9 cellular contexts compared by ENCODE assay signal in the genomic region with DNA sequence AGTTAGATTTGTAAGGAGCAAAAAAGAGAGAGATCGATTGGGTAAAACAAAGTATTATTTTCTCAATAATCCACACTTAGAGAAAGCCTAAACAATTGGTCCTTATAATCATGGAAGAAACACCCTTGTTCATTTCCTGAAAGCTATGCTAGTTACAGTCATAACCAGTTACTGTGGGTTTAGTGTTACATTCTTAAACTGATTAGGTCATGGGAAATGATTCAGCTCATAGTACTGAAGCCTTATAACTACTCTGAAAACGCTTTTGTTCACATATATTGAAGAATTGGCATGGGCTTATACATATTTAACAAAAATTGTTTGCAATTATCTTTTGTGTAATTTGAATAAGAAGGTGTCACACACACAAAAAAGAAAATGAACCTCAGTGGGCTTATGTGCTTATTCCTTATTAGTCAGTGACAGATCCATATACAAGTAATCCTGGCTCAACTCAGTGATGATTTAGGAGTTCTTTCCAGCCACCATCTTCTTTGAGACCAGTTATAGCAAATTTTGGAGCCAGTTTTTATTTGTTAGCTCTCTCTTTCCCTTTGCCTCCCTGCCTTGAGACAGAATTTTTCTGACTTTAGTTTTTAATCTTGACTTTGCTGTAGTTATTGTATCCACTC.
DNase-seq lines count a peak whose midpoint lies in the region; ATAC-seq, FAIRE-seq and TF ChIP-seq lines count a peak whose summit lies in the region.
"Had no signal": no experiment of that assay in that cellular context is flagged by ENCODE, and none has a peak within 500 bp of the region (broad histone marks: within the 10 kb centered on the region; RNA-seq: fewer than 3 reads in every experiment).

No MANE protein-coding gene starts in this region.

- POLR2A ChIA-PET in CD4-positive, alpha-beta T cell (lab: Charles Lee) = no interaction called here

- H3K4me1 Mint-ChIP-seq in CD4-positive, alpha-beta T cell (ENCODE audit: low read depth) = no peaks in the 10 kb centered on the region

- H3K27ac ChIP-seq in suprapubic skin (peak overlapping the region; percentile 21), gastroesophageal sphincter (no peak overlapping the region)
- H3K27ac ChIP-seq in CD4-positive, alpha-beta T cell (ENCODE audit: low read depth, low read length) = no peak overlapping the region

- WGBS in suprapubic skin = 42% methylated on average over 2 of the region's 2 CpGs
- 34 to 58% methylated on average over 2 of the region's 2 CpGs for WGBS in gastroesophageal sphincter (ENCODE audit: low coverage in 1 of 2), 2 donors

- intact Hi-C loops in CD4-positive, alpha-beta T cell (cut with DNase I, micrococcal nuclease) = no loop called here

- FAIRE-seq in endometrium (lab: Jason Lieb, UNC) = peak; percentile 81

- no peak for TF ChIP-seq CTCF in GM20000 (IDR thresholded peaks at IDR 0.05; ENCODE audit: extremely low read depth, missing control alignments)
- no peak for TF ChIP-seq CTCF in suprapubic skin (IDR thresholded peaks at IDR 0.05)
- no peak for TF ChIP-seq CTCF in gastroesophageal sphincter (IDR thresholded peaks at IDR 0.05)
- TF ChIP-seq CTCF in CD4-positive, alpha-beta T cell (IDR thresholded peaks at IDR 0.05) = no peak

- no peaks in the 10 kb centered on the region for H3K36me3 Mint-ChIP-seq in CD4-positive, alpha-beta T cell (ENCODE audit: low read depth)
- H3K36me3 Mint-ChIP-seq: activated naive CD8-positive, alpha-beta T cell had no signal

- peaks cover 4% of the 10 kb centered on the region for H3K27me3 Mint-ChIP-seq in CD4-positive, alpha-beta T cell

- CTCF ChIA-PET in CD4-positive, alpha-beta T cell (lab: Charles Lee) = no interaction called here

- no peak overlapping the region for H3K27ac Mint-ChIP-seq in CD4-positive, alpha-beta T cell
- H3K27ac Mint-ChIP-seq: activated naive CD8-positive, alpha-beta T cell had no signal

- no peaks in the 10 kb centered on the region for H3K9me3 Mint-ChIP-seq in CD4-positive, alpha-beta T cell

- TF ChIP-seq POLR2A in suprapubic skin (IDR thresholded peaks at IDR 0.05) (no peak), gastroesophageal sphincter (IDR thresholded peaks at IDR 0.05) (no peak)

- ATAC-seq in gastroesophageal sphincter = no peak
- ATAC-seq in CD4-positive, alpha-beta T cell (ENCODE audit: poor library complexity) = no peak

- H3K27me3 ChIP-seq in suprapubic skin = no peaks in the 10 kb centered on the region
- no peaks in the 10 kb centered on the region for H3K27me3 ChIP-seq in gastroesophageal sphincter
- no peaks in the 10 kb centered on the region for H3K27me3 ChIP-seq in CD4-positive, alpha-beta T cell (ENCODE audit: control insufficient read depth, insufficient read depth, low read length)

- TF ChIP-seq EP300 in suprapubic skin (IDR thresholded peaks at IDR 0.05) (no peak), gastroesophageal sphincter (IDR thresholded peaks at IDR 0.05) (no peak)

- H3K4me3 Mint-ChIP-seq in CD4-positive, alpha-beta T cell = no peak overlapping the region
- H3K4me3 Mint-ChIP-seq: activated naive CD8-positive, alpha-beta T cell had no signal

- H3K9me3 ChIP-seq in suprapubic skin (no peaks in the 10 kb centered on the region), gastroesophageal sphincter (no peaks in the 10 kb centered on the region)
- H3K9me3 ChIP-seq in CD4-positive, alpha-beta T cell (ENCODE audit: control insufficient read depth, low read length) = no peaks in the 10 kb centered on the region

- H3K4me3 ChIP-seq in suprapubic skin = no peak overlapping the region
- no peak overlapping the region for H3K4me3 ChIP-seq in gastroesophageal sphincter

- H3K36me3 ChIP-seq in suprapubic skin = no peaks in the 10 kb centered on the region
- H3K36me3 ChIP-seq in gastroesophageal sphincter = no peaks in the 10 kb centered on the region

- peak; percentile 50 for DNase-seq in AG08396 (ENCODE audit: low spot score)
- DNase-seq in GM20000 (ENCODE audit: low spot score) = peak; percentile 36
- DNase-seq in HT1080 (ENCODE audit: low read depth) = peak; percentile 92
- DNase-seq in suprapubic skin (ENCODE audit: low spot score in 2 of 2) = no peak
- no peak for DNase-seq in NOMO-1 treated with dmso at 0.1 percent for 144 hours (lab: John Stamatoyannopoulos, UW; ENCODE audit: unreplicated experiment)
- DNase-seq in CD4-positive, alpha-beta T cell = no peak

- peaks cover 3% of the 10 kb centered on the region for H3K4me1 ChIP-seq in suprapubic skin
- no peaks in the 10 kb centered on the region for H3K4me1 ChIP-seq in gastroesophageal sphincter

Comparison
In these comparisons a context has a peak if more than half of its experiments do, and no peak if none do; other contexts are left out.
1. DNase-seq: peak in AG08396 (single experiment), GM20000 (single experiment) and HT1080 (single experiment); none in suprapubic skin (0 of 2), NOMO-1 treated with dmso at 0.1 percent for 144 hours (single experiment) and CD4-positive, alpha-beta T cell (0 of 10).